1 cellular context compared by ENCODE assay signal in genomic region chr12:88579941-88580871, GRCh38.
TF ChIP-seq lines count a peak whose summit lies in the region.

TSS of gene KITLG (minus strand) at chr12:88580471. CDS start at chr12:88580278, 193 bp downstream.

TF ChIP-seq in H1, 55 proteins besides CTCF, POLR2A, EP300 and RAD21:
- TF ChIP-seq, protein P1, sequence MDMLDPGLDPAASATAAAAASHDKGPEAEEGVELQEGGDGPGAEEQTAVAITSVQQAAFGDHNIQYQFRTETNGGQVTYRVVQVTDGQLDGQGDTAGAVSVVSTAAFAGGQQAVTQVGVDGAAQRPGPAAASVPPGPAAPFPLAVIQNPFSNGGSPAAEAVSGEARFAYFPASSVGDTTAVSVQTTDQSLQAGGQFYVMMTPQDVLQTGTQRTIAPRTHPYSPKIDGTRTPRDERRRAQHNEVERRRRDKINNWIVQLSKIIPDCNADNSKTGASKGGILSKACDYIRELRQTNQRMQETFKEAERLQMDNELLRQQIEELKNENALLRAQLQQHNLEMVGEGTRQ (IDR thresholded peaks at IDR 0.05; ENCODE audit: low read length), result no peak
- TF ChIP-seq EGR1 (IDR thresholded peaks at IDR 0.05; ENCODE audit: borderline replicate concordance, low read depth, low read length), result no peak
- peak; percentile 97 for TF ChIP-seq KDM4A (IDR thresholded peaks at IDR 0.05; ENCODE audit: low read depth, low read length, severe bottlenecking)
- peak; percentile 79; the same call in 1 of the 2 replicates for TF ChIP-seq RBBP5 (IDR thresholded peaks at IDR 0.05; ENCODE audit: borderline replicate concordance, low read depth, low read length)
- peak; percentile 92 for TF ChIP-seq TBP (IDR thresholded peaks at IDR 0.05; ENCODE audit: low read depth, low read length)
- no peak for TF ChIP-seq TCF12 (IDR thresholded peaks at IDR 0.05; ENCODE audit: low read depth, low read length)
- peak; percentile 49 for TF ChIP-seq EZH2 (IDR thresholded peaks at IDR 0.05; ENCODE audit: low read depth, low read length, severe bottlenecking)
- no peak for TF ChIP-seq HDAC6 (IDR thresholded peaks at IDR 0.05; ENCODE audit: low read depth, low read length)
- no peak for TF ChIP-seq CTBP2 (IDR thresholded peaks at IDR 0.05; ENCODE audit: borderline replicate concordance, insufficient read depth, insufficient read length, low read length)
- no peak for TF ChIP-seq BRCA1 (IDR thresholded peaks at IDR 0.05; ENCODE audit: low read depth, low read length)
- no peak; the same call in 1 of the 2 replicates for TF ChIP-seq YY1 (IDR thresholded peaks at IDR 0.05; ENCODE audit: low read depth, low read length)
- peak; percentile 80 for TF ChIP-seq E2F6 (IDR thresholded peaks at IDR 0.05)
- TF ChIP-seq TEAD4 (IDR thresholded peaks at IDR 0.05; ENCODE audit: low read depth, low read length), result peak; percentile 77
- no peak for TF ChIP-seq SP2 (IDR thresholded peaks at IDR 0.05; ENCODE audit: low read length)
- peak; percentile 73 for TF ChIP-seq TAF7 (optimal IDR thresholded peaks at IDR 0.05; ENCODE audit: borderline replicate concordance, low read depth, low read length)
- 0 out of 4 replicates have a peak, but pooled peaks have one; percentile 20 to 75 for TF ChIP-seq SIN3A (conservative IDR thresholded peaks at IDR 0.05 in 1 of 2, IDR thresholded peaks at IDR 0.05 in 1 of 2; ENCODE audit: low read depth in 1 of 2, low read length in 2 of 2)
- peak; percentile 52; the same call in 1 of the 2 replicates for TF ChIP-seq PHF8 (conservative IDR thresholded peaks at IDR 0.05; ENCODE audit: low read depth, low read length)
- TF ChIP-seq HDAC2 (IDR thresholded peaks at IDR 0.05; ENCODE audit: borderline replicate concordance in 1 of 2, low read depth in 2 of 2, low read length in 2 of 2), result peak in 1 of 2 experiments; percentile 72; a peak in 1 of 4 replicates
- peak; percentile 94 for TF ChIP-seq ASH2L (IDR thresholded peaks at IDR 0.05; ENCODE audit: low read length)
- no peak for TF ChIP-seq CHD1 (IDR thresholded peaks at IDR 0.05; ENCODE audit: low read depth, low read length)
- no peak for TF ChIP-seq CHD2 (IDR thresholded peaks at IDR 0.05; ENCODE audit: low read length)
- peak; percentile 79 for TF ChIP-seq MAX (IDR thresholded peaks at IDR 0.05)
- peak; percentile 80 for TF ChIP-seq TAF1 (IDR thresholded peaks at IDR 0.05; ENCODE audit: low read depth, low read length)
- no peak for TF ChIP-seq GABPA (IDR thresholded peaks at IDR 0.05; ENCODE audit: borderline replicate concordance, insufficient read depth, low read length)
- TF ChIP-seq CHD7 (IDR thresholded peaks at IDR 0.05; ENCODE audit: insufficient replicate concordance, low read length), result no peak
- TF ChIP-seq POLR2AphosphoS5 (IDR thresholded peaks at IDR 0.05; ENCODE audit: low read depth, low read length), result peak; percentile 77
- TF ChIP-seq SP4 (IDR thresholded peaks at IDR 0.05; ENCODE audit: low read length), result peak; percentile 69; the same call in 1 of the 2 replicates
- TF ChIP-seq, protein P2, sequence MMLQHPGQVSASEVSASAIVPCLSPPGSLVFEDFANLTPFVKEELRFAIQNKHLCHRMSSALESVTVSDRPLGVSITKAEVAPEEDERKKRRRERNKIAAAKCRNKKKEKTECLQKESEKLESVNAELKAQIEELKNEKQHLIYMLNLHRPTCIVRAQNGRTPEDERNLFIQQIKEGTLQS (IDR thresholded peaks at IDR 0.05; ENCODE audit: insufficient read depth, low read depth, low read length), result no peak
